9 cellular contexts compared by ENCODE assay signal in genomic region chr5:134438268-134438622, GRCh38. TPM values are rescaled to one million over a fixed set of nuclear protein-coding genes. Genes with fewer than 3 reads are reported as not detected.
DNase-seq lines count a peak whose midpoint lies in the region; ATAC-seq and TF ChIP-seq lines count a peak whose summit lies in the region.
"Had no signal": no experiment of that assay in that cellular context is flagged by ENCODE, and none has a peak within 500 bp of the region (broad histone marks: within the 10 kb centered on the region; RNA-seq: fewer than 3 reads in every experiment).

No MANE protein-coding gene starts in this region.

- TF ChIP-seq CTCF in Caco-2 (IDR thresholded peaks at IDR 0.05; ENCODE audit: insufficient read depth in 1 of 2, low read depth in 1 of 2, low read length in 1 of 2, severe bottlenecking in 1 of 2, unreplicated experiment in 1 of 2) (no peak), fibroblast of mammary gland (conservative IDR thresholded peaks at IDR 0.05; ENCODE audit: control insufficient read depth, insufficient read depth, low read depth, low read length) (no peak), sigmoid colon (IDR thresholded peaks at IDR 0.05) (no peak), prostate gland (IDR thresholded peaks at IDR 0.05) (no peak)

- H3K9me3 Mint-ChIP-seq in Caco-2 (ENCODE audit: unreplicated experiment) = no peaks in the 10 kb centered on the region
- H3K9me3 Mint-ChIP-seq in activated T-cell treated with anti-CD3 and anti-CD28 coated beads, Interleukin-2, amount 50 U/mL, for 24 hours = no peaks in the 10 kb centered on the region
- H3K9me3 Mint-ChIP-seq in naive thymus-derived CD4-positive, alpha-beta T cell = no peaks in the 10 kb centered on the region
- H3K9me3 Mint-ChIP-seq: natural killer cell had no signal

- H3K9me3 ChIP-seq in Caco-2 = no peaks in the 10 kb centered on the region
- no peaks in the 10 kb centered on the region for H3K9me3 ChIP-seq in sigmoid colon
- H3K9me3 ChIP-seq in prostate gland = no peaks in the 10 kb centered on the region
- no peaks in the 10 kb centered on the region for H3K9me3 ChIP-seq in naive thymus-derived CD4-positive, alpha-beta T cell (ENCODE audit: control insufficient read depth in 2 of 3, low read length in 3 of 3)

- CTCF ChIA-PET in Caco-2 (lab: Charles Lee) = interaction anchor here (0.6 to 2.2 kb wide), 3 partner anchors 21 to 73 kb away, joined by 3 to 19 read pairs (median 3); partner anchors contain the start of gene CDKN2AIPNL
- CTCF ChIA-PET in naive thymus-derived CD4-positive, alpha-beta T cell (lab: Charles Lee) = no interaction called here

- H3K36me3 ChIP-seq in Caco-2 (ENCODE audit: control insufficient read depth, insufficient read depth, low read length) (no peaks in the 10 kb centered on the region), sigmoid colon (no peaks in the 10 kb centered on the region), prostate gland (no peaks in the 10 kb centered on the region)
- no peaks in the 10 kb centered on the region for H3K36me3 ChIP-seq in naive thymus-derived CD4-positive, alpha-beta T cell (ENCODE audit: control insufficient read depth in 2 of 3, insufficient read depth in 3 of 3, low read length in 3 of 3)

- no peak overlapping the region for H3K4me3 ChIP-seq in Caco-2 (ENCODE audit: low read depth, low read length)
- no peak overlapping the region for H3K4me3 ChIP-seq in fibroblast of mammary gland (ENCODE audit: control insufficient read depth, low read depth, low read length)
- no peak overlapping the region for H3K4me3 ChIP-seq in sigmoid colon
- H3K4me3 ChIP-seq in prostate gland = no peak overlapping the region
- no peak overlapping the region for H3K4me3 ChIP-seq in naive thymus-derived CD4-positive, alpha-beta T cell (ENCODE audit: low read length)

- no peak for DNase-seq in Caco-2
- DNase-seq in RPMI7951 (ENCODE audit: low read depth) = peak; percentile 35
- DNase-seq in fibroblast of mammary gland (ENCODE audit: low read depth) = peak; percentile 95
- no peak for DNase-seq in sigmoid colon
- no peak for DNase-seq in NCI-H2081 treated with DMSO at 0.1 percent for 48 hours (lab: John Stamatoyannopoulos, UW)
- no peak for DNase-seq in activated T-cell treated with anti-CD3 and anti-CD28 coated beads, Interleukin-2, amount 50 U/mL, for 24 hours
- no peak for DNase-seq in prostate gland (ENCODE audit: low spot score)
- no peak for DNase-seq in naive thymus-derived CD4-positive, alpha-beta T cell
- DNase-seq: natural killer cell had no signal

- TF ChIP-seq POLR2A in sigmoid colon (IDR thresholded peaks at IDR 0.05) (no peak), prostate gland (IDR thresholded peaks at IDR 0.05) (no peak)

- peak overlapping the region; percentile 82 for H3K27ac Mint-ChIP-seq in Caco-2 (ENCODE audit: unreplicated experiment)
- no peak overlapping the region for H3K27ac Mint-ChIP-seq in activated T-cell treated with anti-CD3 and anti-CD28 coated beads, Interleukin-2, amount 50 U/mL, for 24 hours
- H3K27ac Mint-ChIP-seq in naive thymus-derived CD4-positive, alpha-beta T cell = peak overlapping the region in 4 of 9 donors; percentile 1 to 50 (median 14)

- BruUV-seq in Caco-2 (replicated peaks; lab: Mats Ljungman, UMichigan) = no TSS peak

- ATAC-seq in naive thymus-derived CD4-positive, alpha-beta T cell = no peak
- ATAC-seq: natural killer cell had no signal

- H3K4me1 ChIP-seq in Caco-2 (peaks cover 47% of the 10 kb centered on the region), sigmoid colon (peaks cover 0 to 39% (median 38%) of the 10 kb centered on the region in 4 donors), prostate gland (replicated peaks) (peaks cover 15% of the 10 kb centered on the region)
- H3K4me1 ChIP-seq in naive thymus-derived CD4-positive, alpha-beta T cell (ENCODE audit: control insufficient read depth in 2 of 2, insufficient read depth in 2 of 2, low read length in 2 of 2) = peaks cover 0 to 11% of the 10 kb centered on the region in 2 donors

- H3K27ac ChIP-seq in sigmoid colon = peak overlapping the region; percentile 72 to 85 (median 81)
- peak overlapping the region in 1 of 2 donors; percentile 64 for H3K27ac ChIP-seq in prostate gland
- H3K27ac ChIP-seq in naive thymus-derived CD4-positive, alpha-beta T cell (ENCODE audit: low read depth, low read length) = no peak overlapping the region

- H3K27me3 ChIP-seq in Caco-2 (replicated peaks; ENCODE audit: control insufficient read depth, insufficient read depth, low read length) = no peaks in the 10 kb centered on the region
- H3K27me3 ChIP-seq in sigmoid colon = no peaks in the 10 kb centered on the region
- H3K27me3 ChIP-seq in prostate gland (replicated peaks; ENCODE audit: insufficient read depth) = no peaks in the 10 kb centered on the region
- H3K27me3 ChIP-seq in naive thymus-derived CD4-positive, alpha-beta T cell (ENCODE audit: control insufficient read depth in 2 of 2, insufficient read depth in 2 of 2, low read length in 2 of 2) = no peaks in the 10 kb centered on the region

- 33 to 52% methylated on average over 2 of the region's 2 CpGs for WGBS in sigmoid colon, 2 donors
- WGBS in prostate gland = 21% methylated on average over 2 of the region's 2 CpGs

- peaks cover 47% of the 10 kb centered on the region for H3K4me1 Mint-ChIP-seq in Caco-2 (ENCODE audit: low read depth, unreplicated experiment)
- H3K4me1 Mint-ChIP-seq in activated T-cell treated with anti-CD3 and anti-CD28 coated beads, Interleukin-2, amount 50 U/mL, for 24 hours (ENCODE audit: low read depth) = peaks cover 21% of the 10 kb centered on the region
- peaks cover 0 to 23% (median 12%) of the 10 kb centered on the region in 7 donors for H3K4me1 Mint-ChIP-seq in naive thymus-derived CD4-positive, alpha-beta T cell

- H3K27me3 Mint-ChIP-seq in Caco-2 (ENCODE audit: insufficient read depth, unreplicated experiment) = no peaks in the 10 kb centered on the region
- H3K27me3 Mint-ChIP-seq in activated T-cell treated with anti-CD3 and anti-CD28 coated beads, Interleukin-2, amount 50 U/mL, for 24 hours = no peaks in the 10 kb centered on the region
- no peaks in the 10 kb centered on the region for H3K27me3 Mint-ChIP-seq in naive thymus-derived CD4-positive, alpha-beta T cell

- POLR2A ChIA-PET in Caco-2 (lab: Charles Lee) = no interaction called here
- POLR2A ChIA-PET in naive thymus-derived CD4-positive, alpha-beta T cell (lab: Charles Lee) = interaction anchor here (1.4 kb wide), 1 partner anchor 9 kb away, joined by 3 read pairs; no protein-coding TSS in a partner anchor

- intact Hi-C loops in Caco-2 (cut with micrococcal nuclease; ENCODE audit: unreplicated experiment) (no loop called here), sigmoid colon (cut with DNase I) (no loop called here), prostate gland (cut with DNase I) (loop anchor here (2.0 kb wide), 2 partner anchors 25 to 29 kb away; no protein-coding TSS in a partner anchor)
- intact Hi-C loops in naive thymus-derived CD4-positive, alpha-beta T cell (cut with micrococcal nuclease) = no loop called here

- H3K36me3 Mint-ChIP-seq in Caco-2 (ENCODE audit: insufficient read depth, unreplicated experiment) = peaks cover 13% of the 10 kb centered on the region
- H3K36me3 Mint-ChIP-seq in activated T-cell treated with anti-CD3 and anti-CD28 coated beads, Interleukin-2, amount 50 U/mL, for 24 hours (ENCODE audit: low read depth) = no peaks in the 10 kb centered on the region
- H3K36me3 Mint-ChIP-seq in naive thymus-derived CD4-positive, alpha-beta T cell = no peaks in the 10 kb centered on the region
- H3K36me3 Mint-ChIP-seq: natural killer cell had no signal

- H3K4me3 Mint-ChIP-seq in Caco-2 (ENCODE audit: unreplicated experiment) = no peak overlapping the region
- no peak overlapping the region for H3K4me3 Mint-ChIP-seq in activated T-cell treated with anti-CD3 and anti-CD28 coated beads, Interleukin-2, amount 50 U/mL, for 24 hours
- no peak overlapping the region for H3K4me3 Mint-ChIP-seq in naive thymus-derived CD4-positive, alpha-beta T cell
- H3K4me3 Mint-ChIP-seq: natural killer cell had no signal

- TF ChIP-seq EP300 in sigmoid colon (IDR thresholded peaks at IDR 0.05) = no peak

RNA-seq across cellular contexts. Expression of gene CDKN2AIPNL, which starts 26.6 kb away (rescaled TPM):
- total RNA-seq in Caco-2 (2022) (49.8 and 53.2 TPM in 2 replicates), sigmoid colon (10 to 100 TPM; 18.9 to 28.5 (median 21.3) TPM), prostate gland (10 to 100 TPM; 16.8 to 41.3 TPM)
- total RNA-seq in RPMI7951 (2014; rRNA removed; shearing (Covaris generic)) = 48.3 and 60.4 TPM in 2 replicates
- 10 to 100 TPM; 20.4 to 42.5 (median 27.2) TPM for polyA plus RNA-seq in sigmoid colon
- 10 to 100 TPM; 11.5 to 20.8 (median 16.8) TPM for total RNA-seq in naive thymus-derived CD4-positive, alpha-beta T cell
- polyA plus RNA-seq in naive thymus-derived CD4-positive, alpha-beta T cell = 10 to 100 TPM; 25.8 to 29.1 TPM

Comparison
In these comparisons a context has a peak if more than half of its experiments do, and no peak if none do; other contexts are left out.
1. DNase-seq: peak in RPMI7951 (single experiment) and fibroblast of mammary gland (single experiment); none in Caco-2 (0 of 2), sigmoid colon (single experiment), NCI-H2081 treated with DMSO at 0.1 percent for 48 hours (single experiment), activated T-cell treated with anti-CD3 and anti-CD28 coated beads, Interleukin-2, amount 50 U/mL, for 24 hours (single experiment), prostate gland (single experiment) and naive thymus-derived CD4-positive, alpha-beta T cell (0 of 9).